ENCODE assay signal across 26 cellular contexts in genomic region chr17:17645961-17646360, GRCh38.
"Had no signal": no experiment of that assay in that cellular context is flagged by ENCODE, and none has a peak within 500 bp of the region (broad histone marks: within the 10 kb centered on the region; RNA-seq: fewer than 3 reads in every experiment).

No MANE protein-coding gene starts in this region.

- DNase-seq: activated B cell treated with CpG ODN at 0.5 μM for 24 hours; activated CD4-positive, alpha-beta T cell treated with anti-CD3 and anti-CD28 coated beads for 36 hours; activated CD4-positive, alpha-beta T cell treated with anti-CD3 and anti-CD28 coated beads, Interleukin-2, amount 50 U/mL, for 48 hours; activated CD8-positive, alpha-beta memory T cell treated with anti-CD3 and anti-CD28 coated beads, Interleukin-2, amount 50 U/mL, for 48 hours; activated naive CD4-positive, alpha-beta T cell treated with Interleukin-2 at 50 U/mL for 16 hours; activated naive CD8-positive, alpha-beta T cell treated with anti-CD3 and anti-CD28 coated beads for 36 hours; activated T-cell treated with anti-CD3 and anti-CD28 coated beads, Interleukin-2, amount 50 U/mL, for 4 hours; anterior cingulate cortex; central memory CD4-positive, alpha-beta T cell; dorsolateral prefrontal cortex; effector memory CD8-positive, alpha-beta T cell; glutamatergic neuron; hippocampal formation; midbrain; natural killer cell; psoas muscle; stimulated activated CD4-positive, alpha-beta T cell treated with anti-CD3 and anti-CD28 coated beads, Interleukin-12 subunit alpha, Interleukin-12 subunit beta, amount 100 ng/mL, for 4 hours; stimulated activated CD4-positive, alpha-beta T cell treated with anti-CD3 and anti-CD28 coated beads, Interleukin-4, amount 100 ng/mL, for 4 hours; stimulated activated naive CD8-positive, alpha-beta T cell treated with anti-CD3 and anti-CD28 coated beads, Interleukin-15, Interleukin-2, amounts not matched to agents 100 U/mL and 50 U/mL, for 24 hours; T1000; upper lobe of left lung had no signal

- H3K4me3 ChIP-seq: dorsolateral prefrontal cortex, psoas muscle, right atrium auricular region, upper lobe of left lung had no signal

- H3K4me1 ChIP-seq: psoas muscle, right atrium auricular region had no signal

- H3K36me3 ChIP-seq: right atrium auricular region, upper lobe of left lung had no signal

- H3K27ac ChIP-seq: dorsolateral prefrontal cortex, psoas muscle, right atrium auricular region, upper lobe of left lung had no signal

- FAIRE-seq: colon, endothelial cell of umbilical vein, frontal cortex had no signal

- ATAC-seq: activated CD4-positive, alpha-beta T cell treated with anti-CD3 and anti-CD28 coated beads for 36 hours; activated T-cell treated with anti-CD3 and anti-CD28 coated beads, Interleukin-2, amount 50 U/mL, for 4 hours; effector memory CD8-positive, alpha-beta T cell; esophagus mucosa; natural killer cell; psoas muscle; stimulated activated naive CD8-positive, alpha-beta T cell treated with anti-CD3 and anti-CD28 coated beads, Interleukin-15, Interleukin-2, amounts not matched to agents 100 U/mL and 50 U/mL, for 24 hours had no signal
